In genomic region chr1:31700468-31701136, GRCh38 we compare ENCODE assay signal across 9 cellular contexts. TPM values are rescaled to one million over a fixed set of nuclear protein-coding genes. Genes with fewer than 3 reads are reported as not detected.
DNase-seq lines count a peak whose midpoint lies in the region; ATAC-seq and TF ChIP-seq lines count a peak whose summit lies in the region.
"Had no signal": no experiment of that assay in that cellular context is flagged by ENCODE, and none has a peak within 500 bp of the region (broad histone marks: within the 10 kb centered on the region; RNA-seq: fewer than 3 reads in every experiment).

No MANE protein-coding gene starts in this region.

- no peaks in the 10 kb centered on the region for H3K36me3 Mint-ChIP-seq in glutamatergic neuron (ENCODE audit: unreplicated experiment)

- H3K27me3 Mint-ChIP-seq in glutamatergic neuron (ENCODE audit: unreplicated experiment), result peaks cover 13% of the 10 kb centered on the region

- TF ChIP-seq CTCF in glutamatergic neuron (IDR thresholded peaks at IDR 0.05; ENCODE audit: partially characterized antibody, unreplicated experiment), result no peak

- H3K36me3 ChIP-seq in SJSA1 (peaks cover 72% of the 10 kb centered on the region), subcutaneous abdominal adipose tissue (ENCODE audit: control insufficient read depth in 5 of 5, insufficient read depth in 5 of 5, low read length in 5 of 5) (peaks cover 0 to 25% (median 15%) of the 10 kb centered on the region in 5 donors)

- peaks cover 27% of the 10 kb centered on the region for H3K4me1 Mint-ChIP-seq in glutamatergic neuron (ENCODE audit: low read depth, unreplicated experiment)

- peak overlapping the region; percentile 38 for H3K4me3 Mint-ChIP-seq in glutamatergic neuron (ENCODE audit: unreplicated experiment)

- H3K4me3 ChIP-seq in SJSA1 (no peak overlapping the region), subcutaneous abdominal adipose tissue (ENCODE audit: low read depth in 1 of 5, low read length in 5 of 5) (peak overlapping the region in 2 of 5 donors; percentile 10 to 62)

- DNase-seq in DMS53 (lab: John Stamatoyannopoulos, UW) (peak; percentile 67), DMS53 treated with DMSO at 0.1 percent for 48 hours (lab: John Stamatoyannopoulos, UW; ENCODE audit: unreplicated experiment) (no peak), SJSA1 (ENCODE audit: low read depth in 1 of 2, low spot score in 2 of 2) (no peak), glutamatergic neuron (no peak), globus pallidus (ENCODE audit: low spot score) (no peak)
- no peak for DNase-seq in activated CD8-positive, alpha-beta memory T cell treated with anti-CD3 and anti-CD28 coated beads, Interleukin-2, amount 50 U/mL, for 48 hours
- DNase-seq: activated CD4-positive, alpha-beta T cell treated with anti-CD3 and anti-CD28 coated beads, Interleukin-2, amount 50 U/mL, for 1 hour had no signal

- peak overlapping the region; percentile 90 for H3K27ac ChIP-seq in SJSA1
- H3K27ac ChIP-seq in subcutaneous abdominal adipose tissue (ENCODE audit: low read depth, low read length), result peak overlapping the region; percentile 83

- H3K9me3 ChIP-seq in SJSA1 (replicated peaks) (no peaks in the 10 kb centered on the region), subcutaneous abdominal adipose tissue (ENCODE audit: control insufficient read depth in 5 of 5, low read length in 5 of 5) (no peaks in the 10 kb centered on the region)

- H3K9ac ChIP-seq in subcutaneous abdominal adipose tissue (ENCODE audit: low read length in 5 of 5), result peak overlapping the region in 1 of 5 donors; percentile 1

- H3K4me1 ChIP-seq in SJSA1 (replicated peaks) (peaks cover 67% of the 10 kb centered on the region), subcutaneous abdominal adipose tissue (ENCODE audit: control insufficient read depth in 5 of 5, insufficient read depth in 5 of 5, low read length in 5 of 5) (peaks cover 24 to 63% (median 59%) of the 10 kb centered on the region in 5 donors)

- H3K27me3 ChIP-seq in SJSA1 (replicated peaks) (no peaks in the 10 kb centered on the region), subcutaneous abdominal adipose tissue (ENCODE audit: control insufficient read depth in 5 of 5, insufficient read depth in 4 of 5, low read length in 5 of 5) (peaks cover 0 to 14% (median 3%) of the 10 kb centered on the region in 5 donors)

- peaks cover 19% of the 10 kb centered on the region for H3K9me3 Mint-ChIP-seq in glutamatergic neuron (ENCODE audit: unreplicated experiment)

- no peak overlapping the region for H3K27ac Mint-ChIP-seq in glutamatergic neuron (ENCODE audit: unreplicated experiment)

- no peak for ATAC-seq in esophagus mucosa

RNA-seq across cellular contexts. Expression of gene COL16A1, which starts 3.2 kb away (rescaled TPM):
- total RNA-seq in SJSA1 (2014; rRNA removed; shearing (Covaris generic)), result 365 and 404 TPM in 2 replicates
- total RNA-seq in glutamatergic neuron (ENCODE audit: unreplicated experiment), result 52.2 TPM
- total RNA-seq in esophagus mucosa, result 11.8 TPM

RNA-seq across cellular contexts. Expression of gene PEF1, which starts 55.9 kb away (rescaled TPM):
- total RNA-seq in SJSA1 (2014; rRNA removed; shearing (Covaris generic)), result 68.6 and 76.2 TPM in 2 replicates
- 38.9 TPM for total RNA-seq in glutamatergic neuron (ENCODE audit: unreplicated experiment)
- total RNA-seq in esophagus mucosa, result 44.0 TPM
